In the genomic region with DNA sequence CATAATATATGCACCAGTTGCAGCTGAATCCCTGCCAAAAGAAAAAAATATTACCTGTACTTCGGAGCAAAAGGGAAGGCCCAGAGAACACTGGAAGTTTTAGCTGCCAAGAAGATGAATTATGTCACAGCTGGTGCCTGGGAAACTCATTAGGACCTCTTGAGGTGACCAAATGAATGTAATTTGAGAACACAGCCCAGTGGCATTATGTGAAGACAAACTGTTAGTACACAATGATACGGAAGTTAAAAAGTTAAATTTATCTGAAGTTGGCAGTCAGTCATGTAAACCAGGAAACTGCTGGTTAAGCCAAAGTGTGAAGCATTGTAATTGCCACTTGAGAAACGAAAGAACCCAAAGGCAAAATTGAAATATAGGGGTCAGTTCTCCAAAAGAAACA, we compare ENCODE assay signal across 7 cellular contexts.
A peak's percentile ranks its signal among the peaks of the same experiment; 100 is the strongest.
DNase-seq lines count a peak whose midpoint lies in the region; ATAC-seq and TF ChIP-seq lines count a peak whose summit lies in the region.

No MANE protein-coding gene starts in this region.

- ATAC-seq in gastrocnemius medialis (peak; percentile 24 to 82), GM18868 (IDR thresholded peaks at IDR 0.05; ENCODE audit: unreplicated experiment) (no peak)

- H3K27ac ChIP-seq in left ventricle myocardium inferior (replicated peaks) (peak overlapping the region; percentile 66), gastrocnemius medialis (no peak overlapping the region)

- in situ Hi-C loops in gastrocnemius medialis (cut with MboI; ENCODE audit: low sequenced_read_pairs in 4 of 4), result loop anchor here in 1 of 4 donors (10.0 kb wide), 1 partner anchor 155 kb away; no protein-coding TSS in a partner anchor

- H3K27me3 ChIP-seq in left ventricle myocardium inferior (ENCODE audit: low read depth), result no peaks in the 10 kb centered on the region
- H3K27me3 ChIP-seq in gastrocnemius medialis, result no peaks in the 10 kb centered on the region

- H3K36me3 ChIP-seq in left ventricle myocardium inferior, result no peaks in the 10 kb centered on the region
- no peaks in the 10 kb centered on the region for H3K36me3 ChIP-seq in gastrocnemius medialis

- H3K9me3 ChIP-seq in left ventricle myocardium inferior (replicated peaks) (no peaks in the 10 kb centered on the region), gastrocnemius medialis (no peaks in the 10 kb centered on the region)

- DNase-seq in NCI-H1092 (lab: John Stamatoyannopoulos, UW) (peak; percentile 2), NCI-H748 (lab: John Stamatoyannopoulos, UW; ENCODE audit: unreplicated experiment) (peak; percentile 72), left ventricle myocardium inferior (no peak), gastrocnemius medialis (no peak), NCI-H1930 (lab: John Stamatoyannopoulos, UW) (no peak), erythroblast (lab: John Stamatoyannopoulos, UW) (no peak)

- TF ChIP-seq POLR2A in gastrocnemius medialis (IDR thresholded peaks at IDR 0.05), result no peak
- TF ChIP-seq POLR2A in erythroblast (IDR thresholded peaks at IDR 0.05; ENCODE audit: low read length), result no peak

- no peak for TF ChIP-seq CTCF in left ventricle myocardium inferior (IDR thresholded peaks at IDR 0.05; ENCODE audit: borderline replicate concordance)
- TF ChIP-seq CTCF in gastrocnemius medialis (IDR thresholded peaks at IDR 0.05 in 4 of 5, conservative IDR thresholded peaks at IDR 0.05 in 1 of 5), result no peak

- intact Hi-C loops in left ventricle myocardium inferior (cut with micrococcal nuclease), result no loop called here
- intact Hi-C loops in gastrocnemius medialis (cut with DNase I; ENCODE audit: low total_unique reads), result no loop called here

- H3K4me3 ChIP-seq in left ventricle myocardium inferior (peak overlapping the region; percentile 27), gastrocnemius medialis (no peak overlapping the region)

- peaks cover 26% of the 10 kb centered on the region for H3K4me1 ChIP-seq in left ventricle myocardium inferior
- peaks cover 7 to 17% of the 10 kb centered on the region in 2 donors for H3K4me1 ChIP-seq in gastrocnemius medialis

Comparison
In these comparisons a context has a peak if more than half of its experiments do, and no peak if none do; other contexts are left out.
1. DNase-seq: peak in NCI-H1092 (single experiment) and NCI-H748 (single experiment); none in left ventricle myocardium inferior (single experiment), gastrocnemius medialis (0 of 2), NCI-H1930 (0 of 2) and erythroblast (0 of 2).